19 cellular contexts compared by ENCODE assay signal in genomic region chr6:139112146-139112545, GRCh38. TPM values are rescaled to one million over a fixed set of nuclear protein-coding genes. Genes with fewer than 3 reads are reported as not detected.
A peak's percentile ranks its signal among the peaks of the same experiment; 100 is the strongest.
DNase-seq lines count a peak whose midpoint lies in the region; TF ChIP-seq lines count a peak whose summit lies in the region.
"Had no signal": no experiment of that assay in that cellular context is flagged by ENCODE, and none has a peak within 500 bp of the region (broad histone marks: within the 10 kb centered on the region; RNA-seq: fewer than 3 reads in every experiment).

No MANE protein-coding gene starts in this region.

- intact Hi-C loops in activated naive CD4-positive, alpha-beta T cell treated with anti-CD3 and anti-CD28 coated beads for 36 hours (cut with micrococcal nuclease) = loop anchor here (10.0 kb wide), 1 partner anchor 433 kb away; no protein-coding TSS in a partner anchor
- intact Hi-C loops in left ventricle myocardium inferior (cut with micrococcal nuclease) = no loop called here
- intact Hi-C loops in activated T-helper 1 cell treated with anti-CD3 and anti-CD28 coated beads, Interleukin-12 subunit alpha, Interleukin-12 subunit beta, Interleukin-2, Interleukin-4 antibody, amounts not matched to agents 30 ng/mL and 10 ng/mL and 1 ng/mL, durations not matched to agents 14 hours and 24 hours and 36 hours (cut with micrococcal nuclease) = loop anchor here (1.0 to 5.0 kb wide), 2 partner anchors 84 to 125 kb away; partner anchors contain the start of genes ABRACL and REPS1

- no peak overlapping the region for H3K4me3 Mint-ChIP-seq in activated naive CD4-positive, alpha-beta T cell treated with anti-CD3 and anti-CD28 coated beads, Interleukin-2, amount 50 U/mL, for 24 hours
- H3K4me3 Mint-ChIP-seq in activated naive CD4-positive, alpha-beta T cell treated with anti-CD3 and anti-CD28 coated beads for 36 hours = no peak overlapping the region
- H3K4me3 Mint-ChIP-seq in activated T-helper 1 cell treated with anti-CD3 and anti-CD28 coated beads, Interleukin-12 subunit alpha, Interleukin-12 subunit beta, Interleukin-2, Interleukin-4 antibody, amounts not matched to agents 30 ng/mL and 10 ng/mL and 1 ng/mL, durations not matched to agents 14 hours and 24 hours and 36 hours = no peak overlapping the region

- CTCF ChIA-PET in activated naive CD4-positive, alpha-beta T cell treated with anti-CD3 and anti-CD28 coated beads for 36 hours (lab: Charles Lee) = interaction anchor here (1.0 kb wide), 1 partner anchor 13 kb away, joined by 3 read pairs; no protein-coding TSS in a partner anchor
- CTCF ChIA-PET in RWPE1 (lab: Yijun Ruan, JAX) = no interaction called here

- H3K27ac ChIP-seq in RWPE1 (no peak overlapping the region), esophagus (ENCODE audit: low read depth in 2 of 2, low read length in 1 of 2) (peak overlapping the region; percentile 54 to 56), left ventricle myocardium inferior (replicated peaks) (no peak overlapping the region)
- H3K27ac ChIP-seq: tibial artery had no signal

- peaks cover 84% of the 10 kb centered on the region for H3K4me1 Mint-ChIP-seq in activated naive CD4-positive, alpha-beta T cell treated with anti-CD3 and anti-CD28 coated beads, Interleukin-2, amount 50 U/mL, for 24 hours
- peaks cover 71% of the 10 kb centered on the region for H3K4me1 Mint-ChIP-seq in activated naive CD4-positive, alpha-beta T cell treated with anti-CD3 and anti-CD28 coated beads for 36 hours (ENCODE audit: low read depth)
- peaks cover 42% of the 10 kb centered on the region for H3K4me1 Mint-ChIP-seq in activated T-helper 1 cell treated with anti-CD3 and anti-CD28 coated beads, Interleukin-12 subunit alpha, Interleukin-12 subunit beta, Interleukin-2, Interleukin-4 antibody, amounts not matched to agents 30 ng/mL and 10 ng/mL and 1 ng/mL, durations not matched to agents 14 hours and 24 hours and 36 hours (ENCODE audit: low read depth)

- H3K27me3 Mint-ChIP-seq in activated naive CD4-positive, alpha-beta T cell treated with anti-CD3 and anti-CD28 coated beads, Interleukin-2, amount 50 U/mL, for 24 hours = no peaks in the 10 kb centered on the region
- no peaks in the 10 kb centered on the region for H3K27me3 Mint-ChIP-seq in activated naive CD4-positive, alpha-beta T cell treated with anti-CD3 and anti-CD28 coated beads for 36 hours (ENCODE audit: low read depth)
- H3K27me3 Mint-ChIP-seq in activated T-helper 1 cell treated with anti-CD3 and anti-CD28 coated beads, Interleukin-12 subunit alpha, Interleukin-12 subunit beta, Interleukin-2, Interleukin-4 antibody, amounts not matched to agents 30 ng/mL and 10 ng/mL and 1 ng/mL, durations not matched to agents 14 hours and 24 hours and 36 hours (ENCODE audit: insufficient read depth) = no peaks in the 10 kb centered on the region

- H3K36me3 Mint-ChIP-seq in activated naive CD4-positive, alpha-beta T cell treated with anti-CD3 and anti-CD28 coated beads, Interleukin-2, amount 50 U/mL, for 24 hours = no peaks in the 10 kb centered on the region
- no peaks in the 10 kb centered on the region for H3K36me3 Mint-ChIP-seq in activated naive CD4-positive, alpha-beta T cell treated with anti-CD3 and anti-CD28 coated beads for 36 hours (ENCODE audit: low read depth)
- no peaks in the 10 kb centered on the region for H3K36me3 Mint-ChIP-seq in activated T-helper 1 cell treated with anti-CD3 and anti-CD28 coated beads, Interleukin-12 subunit alpha, Interleukin-12 subunit beta, Interleukin-2, Interleukin-4 antibody, amounts not matched to agents 30 ng/mL and 10 ng/mL and 1 ng/mL, durations not matched to agents 14 hours and 24 hours and 36 hours (ENCODE audit: low read depth)

- H3K27me3 ChIP-seq in esophagus (ENCODE audit: control insufficient read depth in 1 of 2, insufficient read depth in 2 of 2, low read length in 2 of 2) (no peaks in the 10 kb centered on the region), left ventricle myocardium inferior (ENCODE audit: low read depth) (no peaks in the 10 kb centered on the region)
- H3K27me3 ChIP-seq: tibial artery had no signal

- TF ChIP-seq CTCF in RWPE1 (conservative IDR thresholded peaks at IDR 0.05; ENCODE audit: low read depth) (no peak), left ventricle myocardium inferior (IDR thresholded peaks at IDR 0.05; ENCODE audit: borderline replicate concordance) (no peak), GM13976 (IDR thresholded peaks at IDR 0.05; ENCODE audit: borderline replicate concordance, control extremely low read depth, extremely low read depth, insufficient read depth, missing control alignments) (no peak)

- no peak for DNase-seq in activated naive CD4-positive, alpha-beta T cell treated with anti-CD3 and anti-CD28 coated beads for 36 hours
- peak; percentile 41 for DNase-seq in RWPE1 (ENCODE audit: low spot score)
- no peak for DNase-seq in left ventricle myocardium inferior
- DNase-seq in GM13976 (ENCODE audit: low spot score) = no peak
- DNase-seq in inferior parietal cortex (ENCODE audit: extremely low spot score) = no peak
- DNase-seq in activated T-helper 1 cell treated with anti-CD3 and anti-CD28 coated beads, Interleukin-12 subunit alpha, Interleukin-12 subunit beta, Interleukin-2, Interleukin-4 antibody, amounts not matched to agents 30 ng/mL and 10 ng/mL and 1 ng/mL, durations not matched to agents 14 hours and 24 hours and 36 hours (ENCODE audit: low spot score) = no peak
- DNase-seq: activated CD8-positive, alpha-beta memory T cell treated with anti-CD3 and anti-CD28 coated beads for 24 hours; aorta; MM.1S; mucosa of descending colon; NCI-H187 treated with DMSO at 0.1 percent for 48 hours; NCI-H446; NK-92 treated with Interleukin-12 subunit alpha and Interleukin-12 subunit beta, amount 100 ng/mL, for 24 hours; retina; RPMI8226; tibial artery had no signal

- H3K9me3 ChIP-seq in esophagus (ENCODE audit: control insufficient read depth in 2 of 2, insufficient read depth in 1 of 2, low read depth in 1 of 2, low read length in 1 of 2) (no peaks in the 10 kb centered on the region), left ventricle myocardium inferior (replicated peaks) (no peaks in the 10 kb centered on the region)
- H3K9me3 ChIP-seq: mucosa of descending colon, tibial artery had no signal

- H3K4me1 ChIP-seq in esophagus (ENCODE audit: control insufficient read depth in 2 of 2, insufficient read depth in 2 of 2, low read length in 1 of 2) (peaks cover 0 to 3% of the 10 kb centered on the region in 2 donors), left ventricle myocardium inferior (no peaks in the 10 kb centered on the region)

- H3K9me3 Mint-ChIP-seq in activated naive CD4-positive, alpha-beta T cell treated with anti-CD3 and anti-CD28 coated beads, Interleukin-2, amount 50 U/mL, for 24 hours = no peaks in the 10 kb centered on the region
- peaks cover 2% of the 10 kb centered on the region for H3K9me3 Mint-ChIP-seq in activated naive CD4-positive, alpha-beta T cell treated with anti-CD3 and anti-CD28 coated beads for 36 hours
- no peaks in the 10 kb centered on the region for H3K9me3 Mint-ChIP-seq in activated T-helper 1 cell treated with anti-CD3 and anti-CD28 coated beads, Interleukin-12 subunit alpha, Interleukin-12 subunit beta, Interleukin-2, Interleukin-4 antibody, amounts not matched to agents 30 ng/mL and 10 ng/mL and 1 ng/mL, durations not matched to agents 14 hours and 24 hours and 36 hours
- H3K9me3 Mint-ChIP-seq: activated T-helper 2 cell treated with anti-CD3 and anti-CD28 coated beads, Interferon-gamma antibody, Interleukin-2, Interleukin-4, amounts not matched to agents 10 μg/mL and 5 μg/mL and 100 μg/mL, durations not matched to agents 14 hours and 24 hours and 36 hours had no signal

- POLR2A ChIA-PET in RWPE1 (lab: Yijun Ruan, JAX; ENCODE audit: low non-redundant PET) = no interaction called here

- H3K27ac Mint-ChIP-seq in activated naive CD4-positive, alpha-beta T cell treated with anti-CD3 and anti-CD28 coated beads, Interleukin-2, amount 50 U/mL, for 24 hours = peak overlapping the region; percentile 10
- no peak overlapping the region for H3K27ac Mint-ChIP-seq in activated naive CD4-positive, alpha-beta T cell treated with anti-CD3 and anti-CD28 coated beads for 36 hours
- H3K27ac Mint-ChIP-seq in activated T-helper 1 cell treated with anti-CD3 and anti-CD28 coated beads, Interleukin-12 subunit alpha, Interleukin-12 subunit beta, Interleukin-2, Interleukin-4 antibody, amounts not matched to agents 30 ng/mL and 10 ng/mL and 1 ng/mL, durations not matched to agents 14 hours and 24 hours and 36 hours = no peak overlapping the region

- in situ Hi-C loops in GM13976 (cut with MboI; ENCODE audit: low sequenced_read_pairs, unreplicated experiment) = loop anchor here (25.0 kb wide), 1 partner anchor 300 kb away; no protein-coding TSS in a partner anchor

- H3K4me3 ChIP-seq in esophagus (ENCODE audit: low read depth in 1 of 2, low read length in 2 of 2) = no peak overlapping the region
- H3K4me3 ChIP-seq in left ventricle myocardium inferior = no peak overlapping the region
- H3K4me3 ChIP-seq: mucosa of descending colon, tibial artery had no signal

- WGBS in esophagus, 2 donors = 41 to 54% methylated on average over 3 of the region's 3 CpGs

- H3K36me3 ChIP-seq in esophagus (ENCODE audit: control insufficient read depth in 2 of 2, insufficient read depth in 2 of 2, low read length in 1 of 2) = no peaks in the 10 kb centered on the region
- no peaks in the 10 kb centered on the region for H3K36me3 ChIP-seq in left ventricle myocardium inferior
- H3K36me3 ChIP-seq: tibial artery had no signal

RNA-seq across cellular contexts. Expression of gene HECA, which starts 22.7 kb away (rescaled TPM):
- 10 to 100 TPM; 61.1 to 61.2 TPM for total RNA-seq in activated naive CD4-positive, alpha-beta T cell treated with anti-CD3 and anti-CD28 coated beads for 36 hours
- polyA plus RNA-seq in esophagus = 10 to 100 TPM; 11.2 to 15.0 TPM
- total RNA-seq in left ventricle myocardium inferior = 46.0 TPM
- 49.1 and 49.9 TPM in 2 replicates for total RNA-seq in activated T-helper 1 cell treated with anti-CD3 and anti-CD28 coated beads, Interleukin-12 subunit alpha, Interleukin-12 subunit beta, Interleukin-2, Interleukin-4 antibody, amounts not matched to agents 30 ng/mL and 10 ng/mL and 1 ng/mL, durations not matched to agents 14 hours and 24 hours and 36 hours

Comparison
In these comparisons a context has a peak if more than half of its experiments do, and no peak if none do; other contexts are left out.
1. H3K27ac ChIP-seq: peak in esophagus (2 of 2); none in RWPE1 (single experiment) and left ventricle myocardium inferior (single experiment).